ENCODE assay signal across 1 cellular context in genomic region chr15:85700767-85701166, GRCh38.
A peak's percentile ranks its signal among the peaks of the same experiment; 100 is the strongest.
TF ChIP-seq lines count a peak whose summit lies in the region.

No MANE protein-coding gene starts in this region.

TF ChIP-seq in GM12878, 131 proteins besides CTCF, POLR2A, EP300 and RAD21:
- no peak for TF ChIP-seq E2F8 (IDR thresholded peaks at IDR 0.05; ENCODE audit: low read depth, partially characterized antibody)
- TF ChIP-seq ATF3 (IDR thresholded peaks at IDR 0.05; ENCODE audit: borderline replicate concordance, extremely low read depth, low read depth, low read length) = no peak
- no peak for TF ChIP-seq REST (IDR thresholded peaks at IDR 0.05; ENCODE audit: low read depth, low read length)
- no peak for TF ChIP-seq ZBTB33 (IDR thresholded peaks at IDR 0.05)
- no peak for TF ChIP-seq TARDBP (IDR thresholded peaks at IDR 0.05; ENCODE audit: borderline replicate concordance)
- TF ChIP-seq CEBPZ (IDR thresholded peaks at IDR 0.05; ENCODE audit: low read depth, low read length) = no peak
- TF ChIP-seq IRF4 (IDR thresholded peaks at IDR 0.05; ENCODE audit: low read depth, low read length) = no peak
- TF ChIP-seq HDAC6 (IDR thresholded peaks at IDR 0.05; ENCODE audit: unreplicated experiment) = no peak
- TF ChIP-seq BHLHE40 (IDR thresholded peaks at IDR 0.05; ENCODE audit: borderline replicate concordance in 1 of 2, low read depth in 2 of 2, low read length in 1 of 2) = peak; percentile 81 to 85
- TF ChIP-seq RCOR1 (conservative IDR thresholded peaks at IDR 0.05; ENCODE audit: low read depth, low read length) = no peak
- TF ChIP-seq MEF2B (IDR thresholded peaks at IDR 0.05; ENCODE audit: partially characterized antibody, poor library complexity, severe bottlenecking) = no peak
- TF ChIP-seq MAX (IDR thresholded peaks at IDR 0.05; ENCODE audit: low read depth, low read length) = no peak
- no peak for TF ChIP-seq ESRRA (IDR thresholded peaks at IDR 0.05; ENCODE audit: low read length)
- TF ChIP-seq ZNF687 (IDR thresholded peaks at IDR 0.05) = peak; percentile 79
- TF ChIP-seq JUNB (IDR thresholded peaks at IDR 0.05) = 0 out of 2 replicates have a peak, but pooled peaks have one; percentile 18
- no peak for TF ChIP-seq JUND (IDR thresholded peaks at IDR 0.05; ENCODE audit: low read depth, low read length)
- no peak for TF ChIP-seq TCF3 (IDR thresholded peaks at IDR 0.05; ENCODE audit: borderline replicate concordance, insufficient read depth, low read depth, low read length)
- no peak for TF ChIP-seq BMI1 (IDR thresholded peaks at IDR 0.05; ENCODE audit: borderline replicate concordance)
- TF ChIP-seq NR2F1 (conservative IDR thresholded peaks at IDR 0.05) = peak; percentile 74
- peak; percentile 23; the same call in 1 of the 2 replicates for TF ChIP-seq ZNF592 (IDR thresholded peaks at IDR 0.05)
- no peak for TF ChIP-seq ATF2 (IDR thresholded peaks at IDR 0.05; ENCODE audit: low read length)
